20 cellular contexts compared by ENCODE assay signal in the genomic region with DNA sequence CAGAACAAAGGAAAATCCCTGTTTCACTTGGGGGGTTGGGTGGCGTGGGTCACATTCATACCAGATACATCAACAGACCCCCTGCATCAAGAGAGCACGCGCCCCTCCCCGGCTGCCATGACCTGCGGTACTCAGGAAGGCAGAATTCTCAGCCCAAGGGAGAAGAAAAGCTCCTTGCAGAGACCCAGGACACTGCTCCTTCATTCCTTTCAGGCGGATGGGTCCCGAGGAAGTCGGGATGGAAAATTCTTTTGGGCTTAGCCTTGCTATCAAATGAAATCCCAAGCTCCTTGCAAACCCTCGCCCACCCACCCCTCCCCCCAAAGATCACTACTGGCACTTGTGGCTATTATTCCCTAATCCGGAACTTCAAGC. TPM values are rescaled to one million over a fixed set of nuclear protein-coding genes. Genes with fewer than 3 reads are reported as not detected.
DNase-seq lines count a peak whose midpoint lies in the region; TF ChIP-seq lines count a peak whose summit lies in the region.
"Had no signal": no experiment of that assay in that cellular context is flagged by ENCODE, and none has a peak within 500 bp of the region (broad histone marks: within the 10 kb centered on the region; RNA-seq: fewer than 3 reads in every experiment).

No MANE protein-coding gene starts in this region.

- H3K4me3 Mint-ChIP-seq in activated naive CD4-positive, alpha-beta T cell treated with anti-CD3 and anti-CD28 coated beads, Interleukin-2, amount 50 U/mL, for 24 hours: no peak overlapping the region
- no peak overlapping the region for H3K4me3 Mint-ChIP-seq in activated naive CD4-positive, alpha-beta T cell treated with anti-CD3 and anti-CD28 coated beads for 36 hours
- H3K4me3 Mint-ChIP-seq in endodermal cell (no peak overlapping the region), nephron (no peak overlapping the region)
- H3K4me3 Mint-ChIP-seq in activated naive CD4-positive, alpha-beta T cell treated with anti-CD3 and anti-CD28 coated beads, Interleukin-2, amount 10 ng/mL, durations not matched to agents 7 days and 5 days: no peak overlapping the region
- H3K4me3 Mint-ChIP-seq: activated CD8-positive, alpha-beta memory T cell treated with anti-CD3 and anti-CD28 coated beads, Interleukin-2, amount 10 ng/mL, durations not matched to agents 7 days and 5 days; natural killer cell; T-helper 1 cell treated with Interleukin-12 subunit alpha and Interleukin-12 subunit beta and Interleukin-4 antibody, amounts not matched to agents 30 μg/mL and 1 μg/mL, for 36 hours had no signal

- no peaks in the 10 kb centered on the region for H3K9me3 Mint-ChIP-seq in activated naive CD4-positive, alpha-beta T cell treated with anti-CD3 and anti-CD28 coated beads, Interleukin-2, amount 50 U/mL, for 24 hours
- no peaks in the 10 kb centered on the region for H3K9me3 Mint-ChIP-seq in activated naive CD4-positive, alpha-beta T cell treated with anti-CD3 and anti-CD28 coated beads for 36 hours
- H3K9me3 Mint-ChIP-seq in endodermal cell (no peaks in the 10 kb centered on the region), nephron (no peaks in the 10 kb centered on the region)
- H3K9me3 Mint-ChIP-seq in activated naive CD4-positive, alpha-beta T cell treated with anti-CD3 and anti-CD28 coated beads, Interleukin-2, amount 10 ng/mL, durations not matched to agents 7 days and 5 days: no peaks in the 10 kb centered on the region
- H3K9me3 Mint-ChIP-seq: natural killer cell; T-helper 1 cell treated with Interleukin-12 subunit alpha and Interleukin-12 subunit beta and Interleukin-4 antibody, amounts not matched to agents 30 μg/mL and 1 μg/mL, for 36 hours had no signal

- no peak overlapping the region for H3K9ac ChIP-seq in endodermal cell (ENCODE audit: extremely low read depth, low read length, poor library complexity, severe bottlenecking)

- intact Hi-C loops in activated naive CD4-positive, alpha-beta T cell treated with anti-CD3 and anti-CD28 coated beads for 36 hours (cut with micrococcal nuclease): no loop called here
- intact Hi-C loops in thyroid gland (cut with DNase I) (loop anchor here (10.0 kb wide), 1 partner anchor 149 kb away; no protein-coding TSS in a partner anchor), OCI-LY7 (cut with micrococcal nuclease; ENCODE audit: unreplicated experiment) (no loop called here)

- peak overlapping the region; percentile 41 for H3K27ac Mint-ChIP-seq in activated naive CD4-positive, alpha-beta T cell treated with anti-CD3 and anti-CD28 coated beads, Interleukin-2, amount 50 U/mL, for 24 hours
- H3K27ac Mint-ChIP-seq in activated naive CD4-positive, alpha-beta T cell treated with anti-CD3 and anti-CD28 coated beads for 36 hours: no peak overlapping the region
- H3K27ac Mint-ChIP-seq in endodermal cell: peak overlapping the region; percentile 74
- peak overlapping the region; percentile 82 to 96 (median 91) for H3K27ac Mint-ChIP-seq in nephron
- no peak overlapping the region for H3K27ac Mint-ChIP-seq in activated naive CD4-positive, alpha-beta T cell treated with anti-CD3 and anti-CD28 coated beads, Interleukin-2, amount 10 ng/mL, durations not matched to agents 7 days and 5 days
- H3K27ac Mint-ChIP-seq: activated CD8-positive, alpha-beta memory T cell treated with anti-CD3 and anti-CD28 coated beads, Interleukin-2, amount 10 ng/mL, durations not matched to agents 7 days and 5 days; natural killer cell had no signal

- peaks cover 7% of the 10 kb centered on the region for H3K36me3 Mint-ChIP-seq in activated naive CD4-positive, alpha-beta T cell treated with anti-CD3 and anti-CD28 coated beads, Interleukin-2, amount 50 U/mL, for 24 hours
- H3K36me3 Mint-ChIP-seq in activated naive CD4-positive, alpha-beta T cell treated with anti-CD3 and anti-CD28 coated beads for 36 hours (ENCODE audit: low read depth): peaks cover 2% of the 10 kb centered on the region
- peaks cover 28% of the 10 kb centered on the region for H3K36me3 Mint-ChIP-seq in endodermal cell (ENCODE audit: low read depth)
- peaks cover 13% of the 10 kb centered on the region for H3K36me3 Mint-ChIP-seq in nephron (ENCODE audit: low read depth)
- peaks cover 33% of the 10 kb centered on the region for H3K36me3 Mint-ChIP-seq in activated naive CD4-positive, alpha-beta T cell treated with anti-CD3 and anti-CD28 coated beads, Interleukin-2, amount 10 ng/mL, durations not matched to agents 7 days and 5 days
- H3K36me3 Mint-ChIP-seq: natural killer cell had no signal

- no peak for TF ChIP-seq CTCF in endodermal cell (conservative IDR thresholded peaks at IDR 0.05)
- no peak for TF ChIP-seq CTCF in nephron (IDR thresholded peaks at IDR 0.05; ENCODE audit: unreplicated experiment in 3 of 3)
- TF ChIP-seq CTCF in thyroid gland (IDR thresholded peaks at IDR 0.05): no peak
- no peak for TF ChIP-seq CTCF in OCI-LY7 (conservative IDR thresholded peaks at IDR 0.05; ENCODE audit: low read length)

- H4K20me1 ChIP-seq in OCI-LY7 (ENCODE audit: insufficient read depth, low read length): no peaks in the 10 kb centered on the region

- H3K4me1 ChIP-seq in endodermal cell (ENCODE audit: control insufficient read depth, insufficient read depth, low read length) (peaks cover 4% of the 10 kb centered on the region), thyroid gland (peaks cover 30 to 43% of the 10 kb centered on the region in 2 donors), OCI-LY7 (ENCODE audit: insufficient read depth, low read length, poor library complexity, severe bottlenecking) (peaks cover 20% of the 10 kb centered on the region)

- H3K36me3 ChIP-seq in endodermal cell (ENCODE audit: control insufficient read depth, insufficient read depth, low read length) (peaks cover 24% of the 10 kb centered on the region), thyroid gland (no peaks in the 10 kb centered on the region), OCI-LY7 (ENCODE audit: insufficient read depth, low read length) (no peaks in the 10 kb centered on the region)

- 70 to 87% methylated on average over 4 to 10 of the region's 10 CpGs for WGBS in endodermal cell (ENCODE audit: insufficient coverage in 1 of 2, insufficient read length in 1 of 2), 2 experiments
- WGBS in thyroid gland, 2 donors: 87 to 89% methylated on average over 10 of the region's 10 CpGs

- no peak overlapping the region for H2AFZ ChIP-seq in OCI-LY7 (ENCODE audit: low read length)

- H3K4me1 Mint-ChIP-seq in activated naive CD4-positive, alpha-beta T cell treated with anti-CD3 and anti-CD28 coated beads, Interleukin-2, amount 50 U/mL, for 24 hours: peaks cover 19% of the 10 kb centered on the region
- H3K4me1 Mint-ChIP-seq in activated naive CD4-positive, alpha-beta T cell treated with anti-CD3 and anti-CD28 coated beads for 36 hours (ENCODE audit: low read depth): peaks cover 11% of the 10 kb centered on the region
- H3K4me1 Mint-ChIP-seq in endodermal cell: peaks cover 20% of the 10 kb centered on the region
- H3K4me1 Mint-ChIP-seq in nephron: peaks cover 42% of the 10 kb centered on the region
- peaks cover 50% of the 10 kb centered on the region for H3K4me1 Mint-ChIP-seq in activated naive CD4-positive, alpha-beta T cell treated with anti-CD3 and anti-CD28 coated beads, Interleukin-2, amount 10 ng/mL, durations not matched to agents 7 days and 5 days

- CTCF ChIA-PET in activated naive CD4-positive, alpha-beta T cell treated with anti-CD3 and anti-CD28 coated beads for 36 hours (lab: Charles Lee): interaction anchor here (1.5 kb wide), 1 partner anchor 37 kb away, joined by 4 read pairs; no protein-coding TSS in a partner anchor
- CTCF ChIA-PET in OCI-LY7 (lab: Charles Lee; ENCODE audit: unreplicated experiment): no interaction called here
- CTCF ChIA-PET in activated naive CD4-positive, alpha-beta T cell treated with anti-CD3 and anti-CD28 coated beads, Interleukin-2, amount 10 ng/mL, durations not matched to agents 7 days and 5 days (lab: Charles Lee): interaction anchor here (1.5 to 1.9 kb wide), 3 partner anchors 25 to 149 kb away, joined by 4 to 10 read pairs (median 4); no protein-coding TSS in a partner anchor

- no TSS peak for BruUV-seq in OCI-LY7 (replicated peaks; lab: Mats Ljungman, UMichigan)

- H3K27me3 ChIP-seq in endodermal cell (ENCODE audit: control insufficient read depth, insufficient read depth, low read length, poor library complexity, severe bottlenecking) (no peaks in the 10 kb centered on the region), thyroid gland (no peaks in the 10 kb centered on the region)
- H3K27me3 ChIP-seq: BLaER1 treated with 17β-estradiol and CSF1 and Interleukin-3, amounts not matched to agents 10 nM and 100 nM had no signal

- H3K79me2 ChIP-seq in OCI-LY7 (ENCODE audit: insufficient read depth, low read depth, low read length): no peaks in the 10 kb centered on the region

- H3K27ac ChIP-seq in endodermal cell (ENCODE audit: low read depth, low read length) (peak overlapping the region; percentile 70), thyroid gland (peak overlapping the region; percentile 67 to 73 (median 68)), OCI-LY7 (ENCODE audit: low read depth, low read length, poor library complexity, severe bottlenecking) (no peak overlapping the region)
- H3K27ac ChIP-seq: 22Rv1; BLaER1 treated with 17β-estradiol and CSF1 and Interleukin-3, amounts not matched to agents 10 nM and 100 nM had no signal

- H3K27me3 Mint-ChIP-seq in activated naive CD4-positive, alpha-beta T cell treated with anti-CD3 and anti-CD28 coated beads, Interleukin-2, amount 50 U/mL, for 24 hours: no peaks in the 10 kb centered on the region
- no peaks in the 10 kb centered on the region for H3K27me3 Mint-ChIP-seq in activated naive CD4-positive, alpha-beta T cell treated with anti-CD3 and anti-CD28 coated beads for 36 hours (ENCODE audit: low read depth)
- H3K27me3 Mint-ChIP-seq in endodermal cell (ENCODE audit: insufficient read depth) (no peaks in the 10 kb centered on the region), nephron (ENCODE audit: low read depth) (no peaks in the 10 kb centered on the region)
- H3K27me3 Mint-ChIP-seq in activated naive CD4-positive, alpha-beta T cell treated with anti-CD3 and anti-CD28 coated beads, Interleukin-2, amount 10 ng/mL, durations not matched to agents 7 days and 5 days: no peaks in the 10 kb centered on the region
- H3K27me3 Mint-ChIP-seq: activated CD8-positive, alpha-beta memory T cell treated with anti-CD3 and anti-CD28 coated beads, Interleukin-2, amount 10 ng/mL, durations not matched to agents 7 days and 5 days had no signal

- no peaks in the 10 kb centered on the region for H3K9me2 ChIP-seq in OCI-LY7 (ENCODE audit: insufficient read depth, low read length)

- H3K4me3 ChIP-seq in endodermal cell (ENCODE audit: low read length): no peak overlapping the region
- no peak overlapping the region for H3K4me3 ChIP-seq in thyroid gland (replicated peaks in 1 of 3)
- H3K4me3 ChIP-seq in OCI-LY7 (ENCODE audit: low read depth, low read length, poor library complexity, severe bottlenecking): no peak overlapping the region
- H3K4me3 ChIP-seq: BLaER1 treated with 17β-estradiol and CSF1 and Interleukin-3, amounts not matched to agents 10 nM and 100 nM; lung had no signal

- no peak for TF ChIP-seq POLR2A in thyroid gland (IDR thresholded peaks at IDR 0.05)

- DNase-seq in activated naive CD4-positive, alpha-beta T cell treated with anti-CD3 and anti-CD28 coated beads for 36 hours: no peak
- DNase-seq in endodermal cell: peak; percentile 60
- DNase-seq in thyroid gland: no peak
- DNase-seq in OCI-LY7 (ENCODE audit: low spot score): no peak
- no peak for DNase-seq in activated naive CD4-positive, alpha-beta T cell treated with anti-CD3 and anti-CD28 coated beads, Interleukin-2, amount 10 ng/mL, durations not matched to agents 7 days and 5 days
- no peak for DNase-seq in activated CD4-positive, CD25-positive, alpha-beta regulatory T cell (lab: John Stamatoyannopoulos, UW)
- DNase-seq: activated CD4-positive, CD25-positive, alpha-beta regulatory T cell treated with anti-CD3 and anti-CD28 coated beads, Interleukin-2, amount 50 U/mL, for 72 hours; activated CD8-positive, alpha-beta memory T cell treated with anti-CD3 and anti-CD28 coated beads, Interleukin-2, amount 10 ng/mL, durations not matched to agents 7 days and 5 days; activated gamma-delta T cell; DMS53; effector CD4-positive, alpha-beta T cell; natural killer cell; SHP77; stimulated activated CD4-positive, alpha-beta T cell treated with anti-CD3 and anti-CD28 coated beads, Interleukin-1b, Interleukin-23, amount 100 ng/mL, for 48 hours had no signal

- H3K9me3 ChIP-seq in endodermal cell (ENCODE audit: control insufficient read depth, low read length) (no peaks in the 10 kb centered on the region), thyroid gland (no peaks in the 10 kb centered on the region), OCI-LY7 (ENCODE audit: low read length) (no peaks in the 10 kb centered on the region)

- no peak overlapping the region for H3K4me2 ChIP-seq in OCI-LY7 (ENCODE audit: low read length)

- POLR2A ChIA-PET in OCI-LY7 (lab: Charles Lee): no interaction called here

RNA-seq across cellular contexts. Expression of a gene that starts 40.6 kb away (rescaled TPM):
- total RNA-seq in activated naive CD4-positive, alpha-beta T cell treated with anti-CD3 and anti-CD28 coated beads for 36 hours: 10 to 100 TPM; 14.8 TPM
- total RNA-seq in endodermal cell (under 1 TPM; 0.13 to 0.57 TPM), thyroid gland (10 to 100 TPM; 13.3 to 23.2 (median 18.3) TPM), OCI-LY7 (2022) (0.32 TPM in 1 of 2 replicates, not detected in the other)
- polyA plus RNA-seq in endodermal cell (2013, experiment 1 of 2): 0.64 TPM
- polyA plus RNA-seq in endodermal cell (2013, experiment 2 of 2): 0.21 TPM
- total RNA-seq in OCI-LY7 (2014; rRNA removed; shearing (Covaris generic)): 0.19 TPM in 1 of 2 replicates, not detected in the other

RNA-seq across cellular contexts. Expression of a gene that starts 53.7 kb away (rescaled TPM):
- 10 to 100 TPM; 22.7 to 24.7 TPM for total RNA-seq in activated naive CD4-positive, alpha-beta T cell treated with anti-CD3 and anti-CD28 coated beads for 36 hours
- total RNA-seq in endodermal cell (10 to 100 TPM; 19.8 to 27.5 TPM), thyroid gland (10 to 100 TPM; 37.6 to 54.1 (median 47.3) TPM), OCI-LY7 (2022) (18.2 and 21.9 TPM in 2 replicates)
- polyA plus RNA-seq in endodermal cell (2013, experiment 1 of 2): 24.3 TPM
- polyA plus RNA-seq in endodermal cell (2013, experiment 2 of 2): 24.8 TPM
- total RNA-seq in OCI-LY7 (2014; rRNA removed; shearing (Covaris generic)): 18.8 and 24.0 TPM in 2 replicates

Comparison
In these comparisons a context has a peak if more than half of its experiments do, and no peak if none do; other contexts are left out.
1. H3K27ac Mint-ChIP-seq: peak in activated naive CD4-positive, alpha-beta T cell treated with anti-CD3 and anti-CD28 coated beads, Interleukin-2, amount 50 U/mL, for 24 hours (single experiment), endodermal cell (single experiment) and nephron (3 of 3); none in activated naive CD4-positive, alpha-beta T cell treated with anti-CD3 and anti-CD28 coated beads for 36 hours (single experiment) and activated naive CD4-positive, alpha-beta T cell treated with anti-CD3 and anti-CD28 coated beads, Interleukin-2, amount 10 ng/mL, durations not matched to agents 7 days and 5 days (single experiment).
2. RNA of a gene that starts 40.6 kb away (total RNA-seq): 13.3 to 23.2 TPM in thyroid gland and 14.8 TPM in activated naive CD4-positive, alpha-beta T cell treated with anti-CD3 and anti-CD28 coated beads for 36 hours; 0.13 to 0.57 TPM in endodermal cell and 0.19 to 0.32 TPM in OCI-LY7; every median in the first group is over 4 times any median in the second.